1 cellular context compared by ENCODE assay signal in the genomic region with DNA sequence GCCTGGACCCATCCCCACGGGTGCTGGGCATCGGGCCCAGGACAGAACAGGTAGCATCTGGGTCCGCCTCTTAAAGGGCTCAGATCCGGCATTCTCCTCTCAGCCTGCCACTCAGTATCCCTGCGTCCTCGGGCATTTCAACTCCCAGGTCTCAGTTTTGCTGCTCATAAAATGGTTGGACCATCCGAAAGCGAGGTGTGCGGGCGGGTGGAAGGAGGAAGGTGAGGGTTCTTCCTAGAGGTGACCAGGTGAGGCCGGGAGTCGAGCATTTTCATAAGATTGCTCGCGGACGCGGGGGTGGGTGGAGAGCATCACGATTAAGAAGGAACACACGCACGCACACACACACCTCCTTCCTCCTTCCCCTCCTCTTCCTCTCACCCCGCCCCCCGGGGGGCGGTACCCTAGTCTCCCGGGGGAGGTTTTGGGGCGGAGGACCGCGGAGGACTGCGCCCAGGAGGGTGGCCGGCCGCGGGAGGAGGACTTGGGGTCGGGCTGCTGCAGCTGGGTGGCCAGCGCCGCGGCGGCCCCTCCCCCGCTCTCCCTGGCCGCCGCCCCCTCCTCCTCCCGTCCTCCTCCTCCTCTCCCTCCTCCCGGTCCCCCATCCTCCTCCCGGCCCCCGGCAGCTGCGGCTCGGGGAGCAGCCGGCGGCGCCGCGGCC.
TF ChIP-seq lines count a peak whose summit lies in the region.

No MANE protein-coding gene starts in this region.

TF ChIP-seq in HEK293, 187 proteins besides CTCF, POLR2A, EP300 and RAD21 (continued from another document):
- TF ChIP-seq, protein P1, sequence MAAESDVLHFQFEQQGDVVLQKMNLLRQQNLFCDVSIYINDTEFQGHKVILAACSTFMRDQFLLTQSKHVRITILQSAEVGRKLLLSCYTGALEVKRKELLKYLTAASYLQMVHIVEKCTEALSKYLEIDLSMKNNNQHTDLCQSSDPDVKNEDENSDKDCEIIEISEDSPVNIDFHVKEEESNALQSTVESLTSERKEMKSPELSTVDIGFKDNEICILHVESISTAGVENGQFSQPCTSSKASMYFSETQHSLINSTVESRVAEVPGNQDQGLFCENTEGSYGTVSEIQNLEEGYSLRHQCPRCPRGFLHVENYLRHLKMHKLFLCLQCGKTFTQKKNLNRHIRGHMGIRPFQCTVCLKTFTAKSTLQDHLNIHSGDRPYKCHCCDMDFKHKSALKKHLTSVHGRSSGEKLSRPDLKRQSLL (tag by site-specific recombination; IDR thresholded peaks at IDR 0.05), result no peak
- TF ChIP-seq, protein P2, sequence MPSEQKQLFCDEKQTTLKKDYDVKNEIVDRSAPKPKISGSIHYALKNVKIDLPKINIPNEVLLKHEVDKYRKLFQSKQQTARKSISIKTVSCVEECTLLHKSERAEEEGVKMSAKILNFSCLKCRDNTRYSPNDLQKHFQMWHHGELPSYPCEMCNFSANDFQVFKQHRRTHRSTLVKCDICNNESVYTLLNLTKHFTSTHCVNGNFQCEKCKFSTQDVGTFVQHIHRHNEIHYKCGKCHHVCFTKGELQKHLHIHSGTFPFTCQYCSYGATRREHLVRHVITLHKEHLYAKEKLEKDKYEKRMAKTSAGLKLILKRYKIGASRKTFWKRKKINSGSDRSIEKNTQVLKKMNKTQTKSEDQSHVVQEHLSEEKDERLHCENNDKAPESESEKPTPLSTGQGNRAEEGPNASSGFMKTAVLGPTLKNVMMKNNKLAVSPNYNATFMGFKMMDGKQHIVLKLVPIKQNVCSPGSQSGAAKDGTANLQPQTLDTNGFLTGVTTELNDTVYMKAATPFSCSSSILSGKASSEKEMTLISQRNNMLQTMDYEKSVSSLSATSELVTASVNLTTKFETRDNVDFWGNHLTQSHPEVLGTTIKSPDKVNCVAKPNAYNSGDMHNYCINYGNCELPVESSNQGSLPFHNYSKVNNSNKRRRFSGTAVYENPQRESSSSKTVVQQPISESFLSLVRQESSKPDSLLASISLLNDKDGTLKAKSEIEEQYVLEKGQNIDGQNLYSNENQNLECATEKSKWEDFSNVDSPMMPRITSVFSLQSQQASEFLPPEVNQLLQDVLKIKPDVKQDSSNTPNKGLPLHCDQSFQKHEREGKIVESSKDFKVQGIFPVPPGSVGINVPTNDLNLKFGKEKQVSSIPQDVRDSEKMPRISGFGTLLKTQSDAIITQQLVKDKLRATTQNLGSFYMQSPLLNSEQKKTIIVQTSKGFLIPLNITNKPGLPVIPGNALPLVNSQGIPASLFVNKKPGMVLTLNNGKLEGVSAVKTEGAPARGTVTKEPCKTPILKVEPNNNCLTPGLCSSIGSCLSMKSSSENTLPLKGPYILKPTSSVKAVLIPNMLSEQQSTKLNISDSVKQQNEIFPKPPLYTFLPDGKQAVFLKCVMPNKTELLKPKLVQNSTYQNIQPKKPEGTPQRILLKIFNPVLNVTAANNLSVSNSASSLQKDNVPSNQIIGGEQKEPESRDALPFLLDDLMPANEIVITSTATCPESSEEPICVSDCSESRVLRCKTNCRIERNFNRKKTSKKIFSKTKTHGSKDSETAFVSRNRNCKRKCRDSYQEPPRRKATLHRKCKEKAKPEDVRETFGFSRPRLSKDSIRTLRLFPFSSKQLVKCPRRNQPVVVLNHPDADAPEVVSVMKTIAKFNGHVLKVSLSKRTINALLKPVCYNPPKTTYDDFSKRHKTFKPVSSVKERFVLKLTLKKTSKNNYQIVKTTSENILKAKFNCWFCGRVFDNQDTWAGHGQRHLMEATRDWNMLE (tag by site-specific recombination; conservative IDR thresholded peaks at IDR 0.05; ENCODE audit: low read depth), result no peak
- TF ChIP-seq ZNF19 (tag by site-specific recombination; IDR thresholded peaks at IDR 0.05; ENCODE audit: low read depth) (no peak), ZNF335 (tag by site-specific recombination; conservative IDR thresholded peaks at IDR 0.05) (peak; percentile 51), KLF8 (tag by site-specific recombination; IDR thresholded peaks at IDR 0.05) (0 out of 2 replicates have a peak, but pooled peaks have one; percentile 29), WT1 (tag by site-specific recombination; IDR thresholded peaks at IDR 0.05) (no peak), ZBTB8A (tag by site-specific recombination; IDR thresholded peaks at IDR 0.05) (peak; percentile 77), ZNF521 (tag by site-specific recombination; IDR thresholded peaks at IDR 0.05) (no peak), ZNF501 (tag by site-specific recombination; IDR thresholded peaks at IDR 0.05) (no peak), ZNF426 (tag by site-specific recombination; IDR thresholded peaks at IDR 0.05) (no peak)
